Comparison of ENCODE assay signal across 8 cellular contexts in the genomic region with DNA sequence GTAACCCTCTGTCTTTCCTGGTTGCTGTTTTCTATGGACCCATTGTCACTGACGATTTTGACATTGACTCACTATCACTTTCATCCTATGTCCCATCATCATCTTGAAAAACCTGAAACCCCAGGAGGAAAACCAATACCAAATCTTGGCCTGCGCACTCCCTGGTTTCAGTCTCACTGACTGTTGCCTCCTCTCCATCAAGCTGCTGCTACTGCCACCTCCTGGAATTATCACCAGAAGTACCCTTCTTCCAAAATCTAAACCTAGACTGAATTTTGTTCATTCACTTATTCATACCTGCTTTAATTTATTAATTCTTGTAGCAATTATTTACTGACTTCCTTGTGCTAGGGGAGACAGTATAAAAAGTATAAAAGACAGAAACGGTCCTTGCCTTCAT. TPM values are rescaled to one million over a fixed set of nuclear protein-coding genes. Genes with fewer than 3 reads are reported as not detected.
DNase-seq lines count a peak whose midpoint lies in the region; ATAC-seq, FAIRE-seq and TF ChIP-seq lines count a peak whose summit lies in the region.

No MANE protein-coding gene starts in this region.

- H3K36me3 ChIP-seq in kidney epithelial cell (ENCODE audit: control insufficient read depth, insufficient read depth, low read length) (no peaks in the 10 kb centered on the region), kidney (ENCODE audit: control insufficient read depth in 1 of 2, insufficient read depth in 2 of 2, low read length in 2 of 2) (no peaks in the 10 kb centered on the region)

- H3K4me3 ChIP-seq in kidney epithelial cell (ENCODE audit: low read depth, low read length) = no peak overlapping the region
- H3K4me3 ChIP-seq in kidney (ENCODE audit: low read length in 2 of 2) = no peak overlapping the region

- H3K27me3 ChIP-seq in kidney epithelial cell (ENCODE audit: control insufficient read depth, insufficient read depth, low read length) = no peaks in the 10 kb centered on the region

- H3K27me3 Mint-ChIP-seq in activated T-cell treated with anti-CD3 and anti-CD28 coated beads, Interleukin-2, amount 50 U/mL, for 4 hours (ENCODE audit: low read depth) = peaks cover 2% of the 10 kb centered on the region

- no peak overlapping the region for H3K4me3 Mint-ChIP-seq in activated T-cell treated with anti-CD3 and anti-CD28 coated beads, Interleukin-2, amount 50 U/mL, for 4 hours

- H3K9ac ChIP-seq in kidney (ENCODE audit: low read length in 2 of 2) = no peak overlapping the region

- no peaks in the 10 kb centered on the region for H3K36me3 Mint-ChIP-seq in activated T-cell treated with anti-CD3 and anti-CD28 coated beads, Interleukin-2, amount 50 U/mL, for 4 hours (ENCODE audit: insufficient read depth)

- peak; percentile 76 to 78 for ATAC-seq in activated T-cell treated with anti-CD3 and anti-CD28 coated beads, Interleukin-2, amount 50 U/mL, for 4 hours
- ATAC-seq in HG02973 (IDR thresholded peaks at IDR 0.05; ENCODE audit: unreplicated experiment) = no peak

- DNase-seq in AG20443 (ENCODE audit: low spot score) = peak; percentile 30
- DNase-seq in HEK293T (ENCODE audit: extremely low spot score) = peak; percentile 6
- DNase-seq in activated T-cell treated with anti-CD3 and anti-CD28 coated beads, Interleukin-2, amount 50 U/mL, for 4 hours = peak; percentile 12
- no peak for DNase-seq in kidney epithelial cell (ENCODE audit: low read depth)
- DNase-seq in kidney = no peak
- DNase-seq in NCI-H526 (lab: John Stamatoyannopoulos, UW) = no peak
- DNase-seq in KG1 (lab: John Stamatoyannopoulos, UW) = no peak

- CTCF ChIA-PET in HEK293T (lab: Yijun Ruan, JAX) = interaction anchor here (0.6 kb wide), 1 partner anchor 45 kb away, joined by 4 read pairs; no protein-coding TSS in a partner anchor

- peaks cover 5% of the 10 kb centered on the region for H3K4me1 Mint-ChIP-seq in activated T-cell treated with anti-CD3 and anti-CD28 coated beads, Interleukin-2, amount 50 U/mL, for 4 hours (ENCODE audit: low read depth)

- H3K4me1 ChIP-seq in kidney (ENCODE audit: control insufficient read depth in 1 of 2, insufficient read depth in 1 of 2, low read depth in 1 of 2, low read length in 2 of 2) = no peaks in the 10 kb centered on the region

- no peaks in the 10 kb centered on the region for H3K9me3 ChIP-seq in kidney (ENCODE audit: control insufficient read depth in 1 of 2, low read length in 2 of 2)

- POLR2A ChIA-PET in HEK293T (lab: Yijun Ruan, JAX) = no interaction called here

- intact Hi-C loops in kidney (cut with DNase I) = no loop called here

- no peak overlapping the region for H3K27ac ChIP-seq in kidney (ENCODE audit: low read depth in 2 of 2, low read length in 2 of 2)

- H3K9me3 Mint-ChIP-seq in activated T-cell treated with anti-CD3 and anti-CD28 coated beads, Interleukin-2, amount 50 U/mL, for 4 hours = no peaks in the 10 kb centered on the region

- TF ChIP-seq CTCF in kidney epithelial cell (IDR thresholded peaks at IDR 0.05; ENCODE audit: insufficient read depth, low read length, poor library complexity, severe bottlenecking) (peak; percentile 18), kidney (IDR thresholded peaks at IDR 0.05; ENCODE audit: borderline replicate concordance, extremely low read depth, insufficient read depth) (no peak)

- FAIRE-seq in kidney (lab: Jason Lieb, UNC) = no peak

TF ChIP-seq in HEK293T, 16 proteins besides CTCF, POLR2A, EP300 and RAD21:
- TF ChIP-seq CTBP1 (IDR thresholded peaks at IDR 0.05; ENCODE audit: borderline replicate concordance) (no peak), ARNT (IDR thresholded peaks at IDR 0.05) (no peak), FOXK2 (IDR thresholded peaks at IDR 0.05) (no peak), HDGF (IDR thresholded peaks at IDR 0.05; ENCODE audit: borderline replicate concordance) (no peak), NFRKB (IDR thresholded peaks at IDR 0.05) (no peak), BHLHE40 (IDR thresholded peaks at IDR 0.05; ENCODE audit: borderline replicate concordance) (no peak), TARDBP (IDR thresholded peaks at IDR 0.05) (no peak), SUZ12 (IDR thresholded peaks at IDR 0.05) (no peak), FOXA1 (IDR thresholded peaks at IDR 0.05) (no peak), LEF1 (IDR thresholded peaks at IDR 0.05; ENCODE audit: borderline replicate concordance) (no peak), FOXM1 (IDR thresholded peaks at IDR 0.05; ENCODE audit: borderline replicate concordance) (no peak), ELF4 (IDR thresholded peaks at IDR 0.05) (no peak)
- TF ChIP-seq, protein P1, sequence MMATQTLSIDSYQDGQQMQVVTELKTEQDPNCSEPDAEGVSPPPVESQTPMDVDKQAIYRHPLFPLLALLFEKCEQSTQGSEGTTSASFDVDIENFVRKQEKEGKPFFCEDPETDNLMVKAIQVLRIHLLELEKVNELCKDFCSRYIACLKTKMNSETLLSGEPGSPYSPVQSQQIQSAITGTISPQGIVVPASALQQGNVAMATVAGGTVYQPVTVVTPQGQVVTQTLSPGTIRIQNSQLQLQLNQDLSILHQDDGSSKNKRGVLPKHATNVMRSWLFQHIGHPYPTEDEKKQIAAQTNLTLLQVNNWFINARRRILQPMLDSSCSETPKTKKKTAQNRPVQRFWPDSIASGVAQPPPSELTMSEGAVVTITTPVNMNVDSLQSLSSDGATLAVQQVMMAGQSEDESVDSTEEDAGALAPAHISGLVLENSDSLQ (IDR thresholded peaks at IDR 0.05) = no peak

RNA-seq across cellular contexts. Expression of a gene that starts 44.5 kb away (rescaled TPM):
- 10 to 100 TPM; 14.5 to 19.1 (median 16.3) TPM for total RNA-seq in activated T-cell treated with anti-CD3 and anti-CD28 coated beads, Interleukin-2, amount 50 U/mL, for 4 hours
- total RNA-seq in kidney epithelial cell (24.6 and 27.9 TPM in 2 replicates), kidney (32.6 TPM)
- polyA plus RNA-seq in kidney (ENCODE audit: insufficient read depth, low read depth, low replicate concordance) = 22.5 TPM

Comparison
In these comparisons a context has a peak if more than half of its experiments do, and no peak if none do; other contexts are left out.
1. DNase-seq: peak in AG20443 (single experiment), HEK293T (single experiment) and activated T-cell treated with anti-CD3 and anti-CD28 coated beads, Interleukin-2, amount 50 U/mL, for 4 hours (single experiment); none in kidney epithelial cell (single experiment), kidney (single experiment), NCI-H526 (0 of 2) and KG1 (single experiment).